ENCODE assay signal across 8 cellular contexts in genomic region chr1:43348809-43349593, GRCh38. TPM values are rescaled to one million over a fixed set of nuclear protein-coding genes. Genes with fewer than 3 reads are reported as not detected.
A peak's percentile ranks its signal among the peaks of the same experiment; 100 is the strongest.
DNase-seq lines count a peak whose midpoint lies in the region; ATAC-seq and TF ChIP-seq lines count a peak whose summit lies in the region.

No MANE protein-coding gene starts in this region.

- intact Hi-C loops in colonic mucosa (cut with DNase I) = no loop called here
- intact Hi-C loops in left colon (cut with DNase I, micrococcal nuclease) = no loop called here

- DNase-seq in 8988T (peak; percentile 83), NCI-H2029 (lab: John Stamatoyannopoulos, UW) (peak; percentile 96), colonic mucosa (peak; percentile 92), left colon (peak; percentile 94 to 96), GM13977 (ENCODE audit: low spot score) (no peak)
- peak; percentile 60 for DNase-seq in stimulated activated CD4-positive, alpha-beta T cell treated with anti-CD3 and anti-CD28 coated beads, Interleukin-15, amount 100 ng/mL, for 24 hours

- peak; percentile 43 for ATAC-seq in GM19324 (IDR thresholded peaks at IDR 0.05; ENCODE audit: low FRiP score, unreplicated experiment)
- peak; percentile 87 for ATAC-seq in left colon

- H3K36me3 ChIP-seq in colonic mucosa = no peaks in the 10 kb centered on the region

- no peaks in the 10 kb centered on the region for H3K9me3 ChIP-seq in colonic mucosa

- TF ChIP-seq CTCF in WI38 (IDR thresholded peaks at IDR 0.05; ENCODE audit: low read depth, low read length) (no peak), colonic mucosa (IDR thresholded peaks at IDR 0.05) (no peak), GM13977 (IDR thresholded peaks at IDR 0.05; ENCODE audit: extremely low read depth, insufficient read depth, missing control alignments) (no peak)

- peak overlapping the region; percentile 73 to 84 for H3K9ac ChIP-seq in colonic mucosa (ENCODE audit: low read depth in 2 of 2, low read length in 2 of 2)

- no peaks in the 10 kb centered on the region for H3K4me1 ChIP-seq in colonic mucosa

- H3K27ac ChIP-seq in colonic mucosa = peak overlapping the region; percentile 94

- no peaks in the 10 kb centered on the region for H3K27me3 ChIP-seq in colonic mucosa

- in situ Hi-C loops in GM13977 (cut with MboI; ENCODE audit: low pct_unique_long_range_greater_than_20kb, low sequenced_read_pairs, unreplicated experiment) = no loop called here

- H3K4me3 ChIP-seq in WI38 (ENCODE audit: low read depth, low read length) (peak overlapping the region; percentile 43), colonic mucosa (peak overlapping the region; percentile 43)

RNA-seq across cellular contexts. Expression of gene CDC20, which starts 9.8 kb away (rescaled TPM):
- total RNA-seq in colonic mucosa (100 to 1,000 TPM in 1 of 2 donors, 10 to 100 TPM in 1; 42.6 to 201 TPM), left colon (10 to 100 TPM; 10.5 to 24.3 TPM)

RNA-seq across cellular contexts. Expression of gene MPL, which starts 11.4 kb away (rescaled TPM):
- total RNA-seq in colonic mucosa (under 1 TPM in 1 of 2 donors, not detected in 1; 0.12 TPM), left colon (under 1 TPM in 1 of 2 donors, not detected in 1; 0.56 TPM)

RNA-seq across cellular contexts. Expression of gene ELOVL1, which starts 18.8 kb away (rescaled TPM):
- 100 to 1,000 TPM; 165 to 176 TPM for total RNA-seq in colonic mucosa
- total RNA-seq in left colon = 100 to 1,000 TPM; 135 to 152 TPM

RNA-seq across cellular contexts. Expression of gene MED8, which starts 40.6 kb away (rescaled TPM):
- 10 to 100 TPM; 39.2 to 51.3 TPM for total RNA-seq in colonic mucosa
- 10 to 100 TPM; 39.1 to 39.5 TPM for total RNA-seq in left colon

RNA-seq across cellular contexts. Expression of gene SZT2, which starts 40.7 kb away (rescaled TPM):
- total RNA-seq in colonic mucosa (10 to 100 TPM; 34.8 to 50.5 TPM), left colon (10 to 100 TPM; 49.5 to 73.2 TPM)
